Comparison of ENCODE assay signal across 19 cellular contexts in genomic region chr16:49587051-49587450, GRCh38.
"Had no signal": no experiment of that assay in that cellular context is flagged by ENCODE, and none has a peak within 500 bp of the region (broad histone marks: within the 10 kb centered on the region; RNA-seq: fewer than 3 reads in every experiment).

No MANE protein-coding gene starts in this region.

- H3K27me3 ChIP-seq: breast epithelium, hepatocyte, suprapubic skin had no signal

- H3K36me3 ChIP-seq: breast epithelium, suprapubic skin had no signal

- H3K36me3 Mint-ChIP-seq: activated naive CD8-positive, alpha-beta T cell treated with anti-CD3 and anti-CD28 coated beads for 36 hours; memory B cell had no signal

- H3K4me1 Mint-ChIP-seq: activated CD4-positive, alpha-beta T cell treated with anti-CD3 and anti-CD28 coated beads, Interleukin-2, amount 10 ng/mL, durations not matched to agents 7 days and 5 days; activated naive CD8-positive, alpha-beta T cell treated with anti-CD3 and anti-CD28 coated beads for 36 hours; memory B cell had no signal

- H3K9me3 ChIP-seq: breast epithelium, suprapubic skin had no signal

- ATAC-seq: left ventricle myocardium superior had no signal

- H3K4me3 Mint-ChIP-seq: activated CD4-positive, alpha-beta T cell treated with anti-CD3 and anti-CD28 coated beads, Interleukin-2, amount 10 ng/mL, durations not matched to agents 7 days and 5 days; activated naive CD8-positive, alpha-beta T cell treated with anti-CD3 and anti-CD28 coated beads for 36 hours; activated T-helper 1 cell treated with anti-CD3 and anti-CD28 coated beads, Interleukin-12 subunit alpha, Interleukin-12 subunit beta, Interleukin-2, Interleukin-4 antibody, amounts not matched to agents 30 ng/mL and 10 ng/mL and 1 ng/mL, durations not matched to agents 14 hours and 24 hours and 36 hours; dendritic cell treated with granulocyte-macrophage colony-stimulating factor and Interleukin-4, amounts not matched to agents 40 ng/mL and 50 ng/mL, for 4 days; memory B cell; neural crest cell; stimulated activated naive CD8-positive, alpha-beta T cell treated with anti-CD3 and anti-CD28 coated beads, Interleukin-15, Interleukin-2, amounts not matched to agents 100 ng/mL and 50 ng/mL, for 24 hours; type B pancreatic cell had no signal

- H3K4me1 ChIP-seq: breast epithelium, suprapubic skin had no signal

- H3K27ac Mint-ChIP-seq: activated CD4-positive, alpha-beta T cell treated with anti-CD3 and anti-CD28 coated beads, Interleukin-2, amount 10 ng/mL, durations not matched to agents 7 days and 5 days; activated naive CD8-positive, alpha-beta T cell treated with anti-CD3 and anti-CD28 coated beads for 36 hours; activated T-helper 1 cell treated with anti-CD3 and anti-CD28 coated beads, Interleukin-12 subunit alpha, Interleukin-12 subunit beta, Interleukin-2, Interleukin-4 antibody, amounts not matched to agents 30 ng/mL and 10 ng/mL and 1 ng/mL, durations not matched to agents 14 hours and 24 hours and 36 hours; dendritic cell treated with granulocyte-macrophage colony-stimulating factor and Interleukin-4, amounts not matched to agents 40 ng/mL and 50 ng/mL, for 4 days; memory B cell; stimulated activated naive CD8-positive, alpha-beta T cell treated with anti-CD3 and anti-CD28 coated beads, Interleukin-15, Interleukin-2, amounts not matched to agents 100 ng/mL and 50 ng/mL, for 24 hours; type B pancreatic cell had no signal

- H3K4me3 ChIP-seq: hepatocyte, suprapubic skin had no signal

- H3K27me3 Mint-ChIP-seq: activated naive CD8-positive, alpha-beta T cell treated with anti-CD3 and anti-CD28 coated beads for 36 hours; dendritic cell treated with granulocyte-macrophage colony-stimulating factor and Interleukin-4, amounts not matched to agents 40 ng/mL and 50 ng/mL, for 4 days; memory B cell; stimulated activated naive CD8-positive, alpha-beta T cell treated with anti-CD3 and anti-CD28 coated beads, Interleukin-15, Interleukin-2, amounts not matched to agents 100 ng/mL and 50 ng/mL, for 24 hours had no signal

- H3K9me3 Mint-ChIP-seq: activated CD4-positive, alpha-beta T cell treated with anti-CD3 and anti-CD28 coated beads, Interleukin-2, amount 10 ng/mL, durations not matched to agents 7 days and 5 days; activated naive CD8-positive, alpha-beta T cell treated with anti-CD3 and anti-CD28 coated beads for 36 hours; activated T-helper 1 cell treated with anti-CD3 and anti-CD28 coated beads, Interleukin-12 subunit alpha, Interleukin-12 subunit beta, Interleukin-2, Interleukin-4 antibody, amounts not matched to agents 30 ng/mL and 10 ng/mL and 1 ng/mL, durations not matched to agents 14 hours and 24 hours and 36 hours; dendritic cell treated with granulocyte-macrophage colony-stimulating factor and Interleukin-4, amounts not matched to agents 40 ng/mL and 50 ng/mL, for 4 days; neural crest cell; stimulated activated naive CD8-positive, alpha-beta T cell treated with anti-CD3 and anti-CD28 coated beads, Interleukin-15, Interleukin-2, amounts not matched to agents 100 ng/mL and 50 ng/mL, for 24 hours; type B pancreatic cell had no signal

- DNase-seq: activated CD4-positive, alpha-beta T cell treated with anti-CD3 and anti-CD28 coated beads, Interleukin-2, amount 10 ng/mL, durations not matched to agents 7 days and 5 days; activated CD4-positive, CD25-positive, alpha-beta regulatory T cell; activated CD8-positive, alpha-beta memory T cell treated with anti-CD3 and anti-CD28 coated beads for 24 hours; activated naive CD8-positive, alpha-beta T cell treated with anti-CD3 and anti-CD28 coated beads for 36 hours; aorta; effector memory CD4-positive, alpha-beta T cell; kidney; left ventricle myocardium superior; small intestine; SW 1271 had no signal

- H3K27ac ChIP-seq: breast epithelium, hepatocyte, suprapubic skin had no signal
